Comparison of ENCODE assay signal across 22 cellular contexts in genomic region chr2:62347563-62348270, GRCh38.
"Had no signal": no experiment of that assay in that cellular context is flagged by ENCODE, and none has a peak within 500 bp of the region (broad histone marks: within the 10 kb centered on the region; RNA-seq: fewer than 3 reads in every experiment).

No MANE protein-coding gene starts in this region.

- ATAC-seq: foreskin keratinocyte; left cardiac atrium; lower lobe of right lung; pancreas; right cardiac atrium; stimulated activated naive CD8-positive, alpha-beta T cell treated with anti-CD3 and anti-CD28 coated beads, Interleukin-15, Interleukin-2, amounts not matched to agents 100 U/mL and 50 U/mL, for 24 hours had no signal

- DNase-seq: dermis blood vessel endothelial cell; erythroblast; foreskin keratinocyte; immature natural killer cell; left cardiac atrium; left ventricle myocardium inferior; lower lobe of right lung; midbrain; occipital lobe; pancreas; right cardiac atrium; small intestine; stimulated activated CD4-positive, alpha-beta T cell treated with anti-CD3 and anti-CD28 coated beads, Interleukin-12 subunit alpha, Interleukin-12 subunit beta, amount 100 ng/mL, for 4 hours; stimulated activated naive CD8-positive, alpha-beta T cell treated with anti-CD3 and anti-CD28 coated beads, Interleukin-15, Interleukin-2, amounts not matched to agents 100 U/mL and 50 U/mL, for 24 hours; tibial artery; upper lobe of left lung; uterus had no signal

- H3K27me3 ChIP-seq: foreskin keratinocyte, pancreas, tibial artery, upper lobe of left lung, uterus had no signal

- H3K9me3 ChIP-seq: lower lobe of right lung, pancreas, uterus had no signal

- H3K27ac Mint-ChIP-seq: immature natural killer cell, memory B cell, nephron, progenitor cell of endocrine pancreas had no signal

- H3K36me3 ChIP-seq: left ventricle myocardium inferior, lower lobe of right lung, pancreas, tibial artery, upper lobe of left lung, uterus had no signal

- H3K4me1 Mint-ChIP-seq: immature natural killer cell, nephron had no signal

- FAIRE-seq: endothelial cell of umbilical vein, keratinocyte, pancreas, small intestine had no signal

- H3K4me3 Mint-ChIP-seq: immature natural killer cell, memory B cell, nephron had no signal

- H3K4me1 ChIP-seq: foreskin keratinocyte, lower lobe of right lung, tibial artery, upper lobe of left lung, uterus had no signal

- H3K27me3 Mint-ChIP-seq: progenitor cell of endocrine pancreas had no signal

- H3K4me3 ChIP-seq: left ventricle myocardium inferior, lower lobe of right lung, pancreas, tibial artery, upper lobe of left lung, uterus had no signal

- H3K27ac ChIP-seq: foreskin keratinocyte, left ventricle myocardium inferior, lower lobe of right lung, pancreas, tibial artery, upper lobe of left lung, uterus had no signal
